Comparison of ENCODE assay signal across 10 cellular contexts in genomic region chr15:78058401-78058935, GRCh38. TPM values are rescaled to one million over a fixed set of nuclear protein-coding genes. Genes with fewer than 3 reads are reported as not detected.
DNase-seq lines count a peak whose midpoint lies in the region; ATAC-seq lines count a peak whose summit lies in the region.
"Had no signal": no experiment of that assay in that cellular context is flagged by ENCODE, and none has a peak within 500 bp of the region (broad histone marks: within the 10 kb centered on the region; RNA-seq: fewer than 3 reads in every experiment).

No MANE protein-coding gene starts in this region.

- H3K9me3 Mint-ChIP-seq in stimulated activated naive CD8-positive, alpha-beta T cell treated with anti-CD3 and anti-CD28 coated beads, Interleukin-15, Interleukin-2, amounts not matched to agents 100 ng/mL and 50 ng/mL, for 24 hours, result no peaks in the 10 kb centered on the region

- peak overlapping the region; percentile 43 for H3K27ac ChIP-seq in angular gyrus (ENCODE audit: low read depth, low read length)

- H3K27me3 Mint-ChIP-seq in stimulated activated naive CD8-positive, alpha-beta T cell treated with anti-CD3 and anti-CD28 coated beads, Interleukin-15, Interleukin-2, amounts not matched to agents 100 ng/mL and 50 ng/mL, for 24 hours, result no peaks in the 10 kb centered on the region

- H3K36me3 Mint-ChIP-seq in stimulated activated naive CD8-positive, alpha-beta T cell treated with anti-CD3 and anti-CD28 coated beads, Interleukin-15, Interleukin-2, amounts not matched to agents 100 ng/mL and 50 ng/mL, for 24 hours (ENCODE audit: low read depth), result peaks cover under 1% of the 10 kb centered on the region

- DNase-seq in stimulated activated naive CD8-positive, alpha-beta T cell treated with anti-CD3 and anti-CD28 coated beads, Interleukin-15, Interleukin-2, amounts not matched to agents 100 U/mL and 50 U/mL, for 24 hours, result no peak
- peak; percentile 86 for DNase-seq in myocyte (ENCODE audit: low read depth)
- no peak for DNase-seq in Kasumi-1 (lab: John Stamatoyannopoulos, UW)
- no peak for DNase-seq in effector CD4-positive, alpha-beta T cell
- DNase-seq in NCI-H748 treated with DMSO at 0.1 percent for 48 hours (lab: John Stamatoyannopoulos, UW), result no peak
- DNase-seq: NCI-H1092 treated with DMSO at 0.1 percent for 48 hours; NK-92 treated with Interleukin-12 subunit alpha and Interleukin-12 subunit beta, amount 100 ng/mL, for 24 hours had no signal

- H3K27ac Mint-ChIP-seq in stimulated activated naive CD8-positive, alpha-beta T cell treated with anti-CD3 and anti-CD28 coated beads, Interleukin-15, Interleukin-2, amounts not matched to agents 100 ng/mL and 50 ng/mL, for 24 hours, result peak overlapping the region; percentile 45

- no peak overlapping the region for H3K4me3 Mint-ChIP-seq in stimulated activated naive CD8-positive, alpha-beta T cell treated with anti-CD3 and anti-CD28 coated beads, Interleukin-15, Interleukin-2, amounts not matched to agents 100 ng/mL and 50 ng/mL, for 24 hours

- H3K4me1 Mint-ChIP-seq in stimulated activated naive CD8-positive, alpha-beta T cell treated with anti-CD3 and anti-CD28 coated beads, Interleukin-15, Interleukin-2, amounts not matched to agents 100 ng/mL and 50 ng/mL, for 24 hours (ENCODE audit: low read depth), result peaks cover 70% of the 10 kb centered on the region

- no peak for ATAC-seq in stimulated activated naive CD8-positive, alpha-beta T cell treated with anti-CD3 and anti-CD28 coated beads, Interleukin-15, Interleukin-2, amounts not matched to agents 100 U/mL and 50 U/mL, for 24 hours
- ATAC-seq in HG03175 (IDR thresholded peaks at IDR 0.05; ENCODE audit: unreplicated experiment), result no peak

RNA-seq across cellular contexts. Expression of gene TBC1D2B, which starts 19.0 kb away (rescaled TPM):
- total RNA-seq in myocyte, result 24.4 and 41.3 TPM in 2 replicates
- 61.3 TPM for polyA plus RNA-seq in myocyte (2012)

RNA-seq across cellular contexts. Expression of gene SH2D7, which starts 33.9 kb away (rescaled TPM):
- total RNA-seq in myocyte, result 0.16 and 0.31 TPM in 2 replicates
- 0.24 TPM for polyA plus RNA-seq in myocyte (2012)
